In genomic region chr7:157397751-157398691, GRCh38 we compare ENCODE assay signal across 1 cellular context.
TF ChIP-seq lines count a peak whose summit lies in the region.

No MANE protein-coding gene starts in this region.

TF ChIP-seq in K562, 482 proteins besides CTCF, POLR2A, EP300 and RAD21 (continued from another document and continues in another):
- TF ChIP-seq HMGXB4 (CRISPR knock-in tag; IDR thresholded peaks at IDR 0.05): peak; percentile 36; the same call in 1 of the 2 replicates
- no peak for TF ChIP-seq HOMEZ (CRISPR knock-in tag; IDR thresholded peaks at IDR 0.05)
- TF ChIP-seq MNT (conservative IDR thresholded peaks at IDR 0.05): peak; percentile 74 to 87
- TF ChIP-seq FOXK1 (CRISPR knock-in tag; IDR thresholded peaks at IDR 0.05; ENCODE audit: borderline replicate concordance): no peak
- TF ChIP-seq BACH1 (tag; IDR thresholded peaks at IDR 0.05): no peak
- TF ChIP-seq CHAMP1 (IDR thresholded peaks at IDR 0.05): 0 out of 2 replicates have a peak, but pooled peaks have one; percentile 6
- peak; percentile 90 to 91 for TF ChIP-seq TEAD1 (CRISPR knock-in tag; IDR thresholded peaks at IDR 0.05)
- no peak for TF ChIP-seq ZNF77 (CRISPR knock-in tag; IDR thresholded peaks at IDR 0.05)
- TF ChIP-seq ZNF24 (IDR thresholded peaks at IDR 0.05): no peak
- no peak for TF ChIP-seq NR3C1 (CRISPR knock-in tag; IDR thresholded peaks at IDR 0.05)
- TF ChIP-seq KLF10 (CRISPR knock-in tag; IDR thresholded peaks at IDR 0.05): no peak
- TF ChIP-seq SRSF1 (IDR thresholded peaks at IDR 0.05; ENCODE audit: low read depth, low read length): no peak
- no peak for TF ChIP-seq POLR3A (IDR thresholded peaks at IDR 0.05; ENCODE audit: borderline replicate concordance, extremely low read depth, insufficient read depth, insufficient read length)
- TF ChIP-seq GATAD2B (IDR thresholded peaks at IDR 0.05; ENCODE audit: borderline replicate concordance): peak; percentile 53
- TF ChIP-seq ZNF124 (CRISPR knock-in tag; IDR thresholded peaks at IDR 0.05): no peak
- no peak for TF ChIP-seq RNF219 (CRISPR knock-in tag; IDR thresholded peaks at IDR 0.05)
- TF ChIP-seq BRF1 (IDR thresholded peaks at IDR 0.05; ENCODE audit: borderline replicate concordance, extremely low read depth, insufficient read length): no peak
- TF ChIP-seq ZBTB33 (CRISPR knock-in tag; IDR thresholded peaks at IDR 0.05): 0 out of 2 replicates have a peak, but pooled peaks have one; percentile 58
- TF ChIP-seq NR4A1 (CRISPR knock-in tag; IDR thresholded peaks at IDR 0.05): no peak
- TF ChIP-seq NR4A1 (tag; IDR thresholded peaks at IDR 0.05): no peak; the same call in none of the 2 replicates
- peak; percentile 54; the same call in 1 of the 2 replicates for TF ChIP-seq FOSL1 (tag; conservative IDR thresholded peaks at IDR 0.05)
- TF ChIP-seq DLX4 (CRISPR knock-in tag; IDR thresholded peaks at IDR 0.05): no peak
- no peak for TF ChIP-seq CSDE1 (IDR thresholded peaks at IDR 0.05)
- peak; percentile 15; the same call in 1 of the 2 replicates for TF ChIP-seq TOE1 (IDR thresholded peaks at IDR 0.05; ENCODE audit: borderline replicate concordance)
- peak; percentile 40; the same call in 1 of the 2 replicates for TF ChIP-seq TOE1 (CRISPR knock-in tag; IDR thresholded peaks at IDR 0.05; ENCODE audit: borderline replicate concordance, low read depth)
- no peak for TF ChIP-seq SRSF3 (IDR thresholded peaks at IDR 0.05; ENCODE audit: insufficient read depth, low read length)
- TF ChIP-seq HINFP (tag; conservative IDR thresholded peaks at IDR 0.05; ENCODE audit: low read depth): no peak; the same call in 1 of the 2 replicates
- peak; percentile 15 for TF ChIP-seq HMGN3 (IDR thresholded peaks at IDR 0.05; ENCODE audit: borderline replicate concordance, extremely low read depth, insufficient read length, low read depth, low read length)
- no peak for TF ChIP-seq RBM39 (optimal IDR thresholded peaks at IDR 0.05; ENCODE audit: low read depth, low read length)
- no peak for TF ChIP-seq ELK1 (CRISPR knock-in tag; IDR thresholded peaks at IDR 0.05)
- no peak for TF ChIP-seq ZNF431 (CRISPR knock-in tag; IDR thresholded peaks at IDR 0.05)
- no peak for TF ChIP-seq PCBP1 (IDR thresholded peaks at IDR 0.05; ENCODE audit: low read depth, low read length, poor library complexity, severe bottlenecking)
- no peak for TF ChIP-seq UBTF (IDR thresholded peaks at IDR 0.05; ENCODE audit: borderline replicate concordance in 1 of 2, low read depth in 2 of 2, low read length in 2 of 2)
- peak; percentile 88 for TF ChIP-seq KAT8 (IDR thresholded peaks at IDR 0.05; ENCODE audit: low read depth)
- no peak for TF ChIP-seq CEBPG (CRISPR knock-in tag; IDR thresholded peaks at IDR 0.05)
- TF ChIP-seq CEBPG (tag; conservative IDR thresholded peaks at IDR 0.05 in 1 of 2, IDR thresholded peaks at IDR 0.05 in 1 of 2): no peak
- TF ChIP-seq ZNF449 (CRISPR knock-in tag; IDR thresholded peaks at IDR 0.05): 0 out of 2 replicates have a peak, but pooled peaks have one; percentile 12
- TF ChIP-seq SIN3A (IDR thresholded peaks at IDR 0.05; ENCODE audit: borderline replicate concordance in 2 of 2, control insufficient read depth in 1 of 2, low read depth in 2 of 2, low read length in 2 of 2): 0 out of 4 replicates have a peak, but pooled peaks of 1 of the 2 experiments have one; percentile 58
- peak in 1 of 2 experiments; percentile 83; a peak in 2 of 4 replicates for TF ChIP-seq RCOR1 (IDR thresholded peaks at IDR 0.05; ENCODE audit: borderline replicate concordance in 1 of 2, low read depth in 2 of 2, low read length in 2 of 2)
- TF ChIP-seq PHF21A (IDR thresholded peaks at IDR 0.05; ENCODE audit: borderline replicate concordance, low read depth): 0 out of 2 replicates have a peak, but pooled peaks have one; percentile 10
